20 cellular contexts compared by ENCODE assay signal in genomic region chrX:54415534-54416350, GRCh38. TPM values are rescaled to one million over a fixed set of nuclear protein-coding genes. Genes with fewer than 3 reads are reported as not detected.
DNase-seq lines count a peak whose midpoint lies in the region; ATAC-seq and TF ChIP-seq lines count a peak whose summit lies in the region.
"Had no signal": no experiment of that assay in that cellular context is flagged by ENCODE, and none has a peak within 500 bp of the region (broad histone marks: within the 10 kb centered on the region; RNA-seq: fewer than 3 reads in every experiment).

No MANE protein-coding gene starts in this region.

- peaks cover 9% of the 10 kb centered on the region for H3K4me1 Mint-ChIP-seq in activated naive CD8-positive, alpha-beta T cell treated with anti-CD3 and anti-CD28 coated beads, Interleukin-2, amount 10 ng/mL, durations not matched to agents 7 days and 5 days
- peaks cover 15% of the 10 kb centered on the region for H3K4me1 Mint-ChIP-seq in activated naive CD8-positive, alpha-beta T cell treated with anti-CD3 and anti-CD28 coated beads for 36 hours
- peaks cover 9% of the 10 kb centered on the region for H3K4me1 Mint-ChIP-seq in T-helper 2 cell treated with Interferon-gamma antibody and Interleukin-4, amounts not matched to agents 5 μg/mL and 100 μg/mL, for 36 hours (ENCODE audit: low read depth)
- no peaks in the 10 kb centered on the region for H3K4me1 Mint-ChIP-seq in stimulated activated memory B cell treated with anti-CD40 and anti-IgM and Interleukin-4, amounts not matched to agents 10 μg/mL and 1 μg/mL and 100 μg/mL, for 72 hours

- POLR2A ChIA-PET in activated naive CD8-positive, alpha-beta T cell treated with anti-CD3 and anti-CD28 coated beads, Interleukin-2, amount 10 ng/mL, durations not matched to agents 7 days and 5 days (lab: Charles Lee): no interaction called here
- POLR2A ChIA-PET in HEK293T (lab: Yijun Ruan, JAX): no interaction called here

- WGBS in hepatocyte (ENCODE audit: low lambda C conversion rate, missing lambda C conversion rate): 57% methylated on average over 13 of the region's 13 CpGs

- H3K4me2 ChIP-seq in hepatocyte: peak overlapping the region; percentile 23
- H3K4me2 ChIP-seq: smooth muscle cell had no signal

- TF ChIP-seq CTCF in hepatocyte (IDR thresholded peaks at IDR 0.05; ENCODE audit: poor library complexity): no peak

- H3K9me3 ChIP-seq in hepatocyte (ENCODE audit: low read depth): no peaks in the 10 kb centered on the region
- H3K9me3 ChIP-seq: body of pancreas, pancreas, uterus had no signal

- peaks cover 49% of the 10 kb centered on the region for H3K27me3 Mint-ChIP-seq in activated naive CD8-positive, alpha-beta T cell treated with anti-CD3 and anti-CD28 coated beads, Interleukin-2, amount 10 ng/mL, durations not matched to agents 7 days and 5 days
- H3K27me3 Mint-ChIP-seq in activated naive CD8-positive, alpha-beta T cell treated with anti-CD3 and anti-CD28 coated beads for 36 hours: peaks cover 43% of the 10 kb centered on the region
- peaks cover 50% of the 10 kb centered on the region for H3K27me3 Mint-ChIP-seq in T-helper 2 cell treated with Interferon-gamma antibody and Interleukin-4, amounts not matched to agents 5 μg/mL and 100 μg/mL, for 36 hours (ENCODE audit: low read depth)
- H3K27me3 Mint-ChIP-seq in stimulated activated memory B cell treated with anti-CD40 and anti-IgM and Interleukin-4, amounts not matched to agents 10 μg/mL and 1 μg/mL and 100 μg/mL, for 72 hours: peaks cover 21% of the 10 kb centered on the region

- ATAC-seq in activated naive CD8-positive, alpha-beta T cell treated with anti-CD3 and anti-CD28 coated beads, Interleukin-2, amount 10 ng/mL, durations not matched to agents 7 days and 5 days (ENCODE audit: low read depth): no peak
- no peak for ATAC-seq in stimulated activated memory B cell treated with anti-CD40 and anti-IgM and Interleukin-4, amounts not matched to agents 10 μg/mL and 1 μg/mL and 100 μg/mL, for 72 hours
- ATAC-seq: body of pancreas, pancreas had no signal

- no peaks in the 10 kb centered on the region for H3K79me2 ChIP-seq in hepatocyte

- no peak overlapping the region for H2AFZ ChIP-seq in hepatocyte

- no peaks in the 10 kb centered on the region for H4K20me1 ChIP-seq in hepatocyte (ENCODE audit: insufficient read depth, poor library complexity, severe bottlenecking)

- H3K36me3 Mint-ChIP-seq in activated naive CD8-positive, alpha-beta T cell treated with anti-CD3 and anti-CD28 coated beads, Interleukin-2, amount 10 ng/mL, durations not matched to agents 7 days and 5 days: no peaks in the 10 kb centered on the region
- H3K36me3 Mint-ChIP-seq in activated naive CD8-positive, alpha-beta T cell treated with anti-CD3 and anti-CD28 coated beads for 36 hours: no peaks in the 10 kb centered on the region
- H3K36me3 Mint-ChIP-seq in T-helper 2 cell treated with Interferon-gamma antibody and Interleukin-4, amounts not matched to agents 5 μg/mL and 100 μg/mL, for 36 hours (ENCODE audit: low read depth): no peaks in the 10 kb centered on the region
- H3K36me3 Mint-ChIP-seq in stimulated activated memory B cell treated with anti-CD40 and anti-IgM and Interleukin-4, amounts not matched to agents 10 μg/mL and 1 μg/mL and 100 μg/mL, for 72 hours: no peaks in the 10 kb centered on the region

- H3K4me1 ChIP-seq in hepatocyte (ENCODE audit: insufficient read depth): no peaks in the 10 kb centered on the region
- H3K4me1 ChIP-seq: pancreas, uterus had no signal

- no peaks in the 10 kb centered on the region for H3K9me3 Mint-ChIP-seq in activated naive CD8-positive, alpha-beta T cell treated with anti-CD3 and anti-CD28 coated beads, Interleukin-2, amount 10 ng/mL, durations not matched to agents 7 days and 5 days
- H3K9me3 Mint-ChIP-seq in activated naive CD8-positive, alpha-beta T cell treated with anti-CD3 and anti-CD28 coated beads for 36 hours: no peaks in the 10 kb centered on the region
- no peaks in the 10 kb centered on the region for H3K9me3 Mint-ChIP-seq in T-helper 2 cell treated with Interferon-gamma antibody and Interleukin-4, amounts not matched to agents 5 μg/mL and 100 μg/mL, for 36 hours
- no peaks in the 10 kb centered on the region for H3K9me3 Mint-ChIP-seq in stimulated activated memory B cell treated with anti-CD40 and anti-IgM and Interleukin-4, amounts not matched to agents 10 μg/mL and 1 μg/mL and 100 μg/mL, for 72 hours
- H3K9me3 Mint-ChIP-seq: activated CD4-positive, alpha-beta T cell treated with anti-CD3 and anti-CD28 coated beads, Interleukin-2, amount 10 ng/mL, durations not matched to agents 24 days and 14 days; stimulated activated naive CD8-positive, alpha-beta T cell treated with anti-CD3 and anti-CD28 coated beads, Interleukin-15, Interleukin-2, amounts not matched to agents 100 ng/mL and 50 ng/mL, for 24 hours had no signal

- CTCF ChIA-PET in HEK293T (lab: Yijun Ruan, JAX): no interaction called here

- peak overlapping the region; percentile 23 for H3K4me3 Mint-ChIP-seq in activated naive CD8-positive, alpha-beta T cell treated with anti-CD3 and anti-CD28 coated beads, Interleukin-2, amount 10 ng/mL, durations not matched to agents 7 days and 5 days
- no peak overlapping the region for H3K4me3 Mint-ChIP-seq in activated naive CD8-positive, alpha-beta T cell treated with anti-CD3 and anti-CD28 coated beads for 36 hours
- peak overlapping the region; percentile 12 for H3K4me3 Mint-ChIP-seq in T-helper 2 cell treated with Interferon-gamma antibody and Interleukin-4, amounts not matched to agents 5 μg/mL and 100 μg/mL, for 36 hours
- no peak overlapping the region for H3K4me3 Mint-ChIP-seq in stimulated activated memory B cell treated with anti-CD40 and anti-IgM and Interleukin-4, amounts not matched to agents 10 μg/mL and 1 μg/mL and 100 μg/mL, for 72 hours
- H3K4me3 Mint-ChIP-seq: activated CD4-positive, alpha-beta T cell treated with anti-CD3 and anti-CD28 coated beads, Interleukin-2, amount 10 ng/mL, durations not matched to agents 24 days and 14 days; stimulated activated naive CD8-positive, alpha-beta T cell treated with anti-CD3 and anti-CD28 coated beads, Interleukin-15, Interleukin-2, amounts not matched to agents 100 ng/mL and 50 ng/mL, for 24 hours had no signal

- no peak for DNase-seq in activated naive CD8-positive, alpha-beta T cell treated with anti-CD3 and anti-CD28 coated beads, Interleukin-2, amount 10 ng/mL, durations not matched to agents 7 days and 5 days
- DNase-seq in activated naive CD8-positive, alpha-beta T cell treated with anti-CD3 and anti-CD28 coated beads for 36 hours: no peak
- DNase-seq in T-helper 2 cell treated with Interferon-gamma antibody and Interleukin-4, amounts not matched to agents 5 μg/mL and 100 μg/mL, for 36 hours (ENCODE audit: low spot score): no peak
- DNase-seq in hepatocyte (ENCODE audit: low spot score) (no peak), HEK293T (ENCODE audit: extremely low spot score) (no peak), NCI-H2171 treated with DMSO at 0.1 percent for 48 hours (lab: John Stamatoyannopoulos, UW) (no peak), NCI-H524 treated with DMSO at 0.1 percent for 48 hours (lab: John Stamatoyannopoulos, UW) (no peak)
- DNase-seq: activated CD4-positive, alpha-beta T cell treated with anti-CD3 and anti-CD28 coated beads, Interleukin-2, amount 10 ng/mL, durations not matched to agents 24 days and 14 days; body of pancreas; COR-L47; mammary epithelial cell; NCI-H187; NCI-H524; pancreas; RPMI8226; uterus had no signal

- H3K27ac Mint-ChIP-seq in activated naive CD8-positive, alpha-beta T cell treated with anti-CD3 and anti-CD28 coated beads, Interleukin-2, amount 10 ng/mL, durations not matched to agents 7 days and 5 days: no peak overlapping the region
- H3K27ac Mint-ChIP-seq in activated naive CD8-positive, alpha-beta T cell treated with anti-CD3 and anti-CD28 coated beads for 36 hours: no peak overlapping the region
- no peak overlapping the region for H3K27ac Mint-ChIP-seq in T-helper 2 cell treated with Interferon-gamma antibody and Interleukin-4, amounts not matched to agents 5 μg/mL and 100 μg/mL, for 36 hours
- H3K27ac Mint-ChIP-seq in stimulated activated memory B cell treated with anti-CD40 and anti-IgM and Interleukin-4, amounts not matched to agents 10 μg/mL and 1 μg/mL and 100 μg/mL, for 72 hours: no peak overlapping the region
- H3K27ac Mint-ChIP-seq: activated CD4-positive, alpha-beta T cell treated with anti-CD3 and anti-CD28 coated beads, Interleukin-2, amount 10 ng/mL, durations not matched to agents 24 days and 14 days; stimulated activated naive CD8-positive, alpha-beta T cell treated with anti-CD3 and anti-CD28 coated beads, Interleukin-15, Interleukin-2, amounts not matched to agents 100 ng/mL and 50 ng/mL, for 24 hours had no signal

- H3K27me3 ChIP-seq in hepatocyte: no peaks in the 10 kb centered on the region
- H3K27me3 ChIP-seq: body of pancreas, pancreas, uterus had no signal

- H3K27ac ChIP-seq in hepatocyte: no peak overlapping the region
- H3K27ac ChIP-seq: body of pancreas, pancreas, uterus had no signal

- H3K36me3 ChIP-seq in hepatocyte (replicated peaks; ENCODE audit: insufficient read depth, low read depth): no peaks in the 10 kb centered on the region
- H3K36me3 ChIP-seq: pancreas, uterus had no signal

- no peaks in the 10 kb centered on the region for H3K9me2 ChIP-seq in hepatocyte (replicated peaks; ENCODE audit: insufficient read depth)

- H3K4me3 ChIP-seq in hepatocyte: no peak overlapping the region
- H3K4me3 ChIP-seq: body of pancreas, pancreas, smooth muscle cell, uterus had no signal

TF ChIP-seq in HEK293T, 16 proteins besides CTCF, POLR2A, EP300 and RAD21:
- no peak for TF ChIP-seq LEF1 (IDR thresholded peaks at IDR 0.05; ENCODE audit: borderline replicate concordance)
- no peak for TF ChIP-seq L3MBTL2 (conservative IDR thresholded peaks at IDR 0.05)
- no peak for TF ChIP-seq CTBP1 (IDR thresholded peaks at IDR 0.05; ENCODE audit: borderline replicate concordance)

RNA-seq across cellular contexts. Expression of gene TSR2, which starts 24.5 kb away (rescaled TPM):
- total RNA-seq in activated naive CD8-positive, alpha-beta T cell treated with anti-CD3 and anti-CD28 coated beads, Interleukin-2, amount 10 ng/mL, durations not matched to agents 7 days and 5 days: 10 to 100 TPM; 32.4 to 33.8 TPM
- 10 to 100 TPM; 50.5 to 53.4 TPM for total RNA-seq in activated naive CD8-positive, alpha-beta T cell treated with anti-CD3 and anti-CD28 coated beads for 36 hours
- total RNA-seq in hepatocyte: 16.5 and 18.9 TPM in 2 replicates
- polyA plus RNA-seq in hepatocyte: 58.4 and 58.8 TPM in 2 replicates

RNA-seq across cellular contexts. Expression of gene WNK3, which starts 57.9 kb away (rescaled TPM):
- under 1 TPM; 0.26 to 0.33 TPM for total RNA-seq in activated naive CD8-positive, alpha-beta T cell treated with anti-CD3 and anti-CD28 coated beads, Interleukin-2, amount 10 ng/mL, durations not matched to agents 7 days and 5 days
- 1 to 10 TPM in 1 of 2 experiments, under 1 TPM in 1; 0.64 to 1.0 TPM for total RNA-seq in activated naive CD8-positive, alpha-beta T cell treated with anti-CD3 and anti-CD28 coated beads for 36 hours
- 12.4 and 12.5 TPM in 2 replicates for total RNA-seq in hepatocyte
- 9.8 and 10.6 TPM in 2 replicates for polyA plus RNA-seq in hepatocyte
- total RNA-seq: LHCN-M2 had no signal

Comparison
In these comparisons a context has a peak if more than half of its experiments do, and no peak if none do; other contexts are left out.
1. H3K4me3 Mint-ChIP-seq: peak in activated naive CD8-positive, alpha-beta T cell treated with anti-CD3 and anti-CD28 coated beads, Interleukin-2, amount 10 ng/mL, durations not matched to agents 7 days and 5 days (single experiment) and T-helper 2 cell treated with Interferon-gamma antibody and Interleukin-4, amounts not matched to agents 5 μg/mL and 100 μg/mL, for 36 hours (single experiment); none in activated naive CD8-positive, alpha-beta T cell treated with anti-CD3 and anti-CD28 coated beads for 36 hours (single experiment) and stimulated activated memory B cell treated with anti-CD40 and anti-IgM and Interleukin-4, amounts not matched to agents 10 μg/mL and 1 μg/mL and 100 μg/mL, for 72 hours (single experiment).